In the genomic region with DNA sequence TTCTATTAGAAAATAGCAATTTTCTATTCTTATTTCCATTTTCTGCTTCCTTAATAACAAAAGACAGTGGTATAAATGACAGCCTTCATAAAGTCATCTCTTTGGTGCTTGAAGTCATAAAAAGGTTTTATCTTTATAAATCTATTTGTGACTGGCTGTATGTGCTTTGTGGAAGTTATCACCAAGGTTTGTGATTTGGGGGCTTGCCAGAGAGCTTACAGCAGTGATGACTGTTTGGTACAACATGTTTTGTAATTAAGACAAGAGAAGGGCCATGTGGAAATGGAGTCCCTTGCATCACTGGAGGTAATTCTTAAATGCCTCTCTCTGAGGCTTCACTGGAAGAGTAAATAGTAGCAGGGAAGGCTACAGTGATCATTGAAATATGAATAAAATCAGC, we compare ENCODE assay signal across 21 cellular contexts. TPM values are rescaled to one million over a fixed set of nuclear protein-coding genes. Genes with fewer than 3 reads are reported as not detected.
A peak's percentile ranks its signal among the peaks of the same experiment; 100 is the strongest.
DNase-seq lines count a peak whose midpoint lies in the region; FAIRE-seq and TF ChIP-seq lines count a peak whose summit lies in the region.
"Had no signal": no experiment of that assay in that cellular context is flagged by ENCODE, and none has a peak within 500 bp of the region (broad histone marks: within the 10 kb centered on the region; RNA-seq: fewer than 3 reads in every experiment).

No MANE protein-coding gene starts in this region.

- TF ChIP-seq CTCF in astrocyte (IDR thresholded peaks at IDR 0.05; ENCODE audit: insufficient read depth, low read depth, low read length) (no peak), neural cell (IDR thresholded peaks at IDR 0.05; ENCODE audit: poor library complexity, severe bottlenecking) (no peak)

- H3K36me3 ChIP-seq in astrocyte (ENCODE audit: insufficient read depth, low read length) = no peaks in the 10 kb centered on the region
- no peaks in the 10 kb centered on the region for H3K36me3 ChIP-seq in neural cell (ENCODE audit: insufficient read depth, low read length)
- H3K36me3 ChIP-seq: BLaER1 treated with 17β-estradiol and CSF1 and Interleukin-3, amounts not matched to agents 10 nM and 100 nM had no signal

- H3K4me3 ChIP-seq in astrocyte (ENCODE audit: insufficient read depth, low read depth, low read length) (no peak overlapping the region), neural cell (ENCODE audit: low read length) (peak overlapping the region; percentile 86)
- H3K4me3 ChIP-seq: BLaER1 treated with 17β-estradiol and CSF1 and Interleukin-3, amounts not matched to agents 10 nM and 100 nM had no signal

- H3K4me1 ChIP-seq in astrocyte (ENCODE audit: insufficient read depth, low read length) = peaks cover 7% of the 10 kb centered on the region

- no peak for TF ChIP-seq RAD21 in neural cell (conservative IDR thresholded peaks at IDR 0.05)

- H3K4me1 Mint-ChIP-seq in astrocyte (ENCODE audit: low read depth, unreplicated experiment) = peaks cover 16% of the 10 kb centered on the region

- H3K9ac ChIP-seq in astrocyte (ENCODE audit: low read length) (no peak overlapping the region), neural cell (ENCODE audit: low read length) (peak overlapping the region; percentile 34)
- H3K9ac ChIP-seq: BLaER1 treated with 17β-estradiol and CSF1 and Interleukin-3, amounts not matched to agents 10 nM and 100 nM; KMS-11 had no signal

- H2AFZ ChIP-seq in astrocyte (ENCODE audit: low read depth, low read length) (no peak overlapping the region), neural cell (ENCODE audit: low read depth, low read length) (no peak overlapping the region)

- H3K27me3 Mint-ChIP-seq in astrocyte (ENCODE audit: low read depth, unreplicated experiment) = peaks cover 23% of the 10 kb centered on the region

- H3K27me3 ChIP-seq in astrocyte (ENCODE audit: insufficient read depth, low read length) = no peaks in the 10 kb centered on the region
- H3K27me3 ChIP-seq in neural cell (ENCODE audit: insufficient read depth, low read depth, low read length) = peaks cover 29% of the 10 kb centered on the region
- H3K27me3 ChIP-seq: BLaER1 treated with 17β-estradiol and CSF1 and Interleukin-3, amounts not matched to agents 10 nM and 100 nM had no signal

- H3K36me3 Mint-ChIP-seq in astrocyte (ENCODE audit: low read depth, unreplicated experiment) = peaks cover 1% of the 10 kb centered on the region

- H3K27ac Mint-ChIP-seq in astrocyte (ENCODE audit: unreplicated experiment) = no peak overlapping the region

- H3K27ac ChIP-seq in astrocyte (ENCODE audit: low read depth, low read length) (no peak overlapping the region), neural cell (ENCODE audit: low read length) (peak overlapping the region; percentile 52)
- H3K27ac ChIP-seq: BLaER1 treated with 17β-estradiol and CSF1 and Interleukin-3, amounts not matched to agents 10 nM and 100 nM; HL-60; KMS-11; RWPE1 had no signal

- DNase-seq in NCI-H2227 (lab: John Stamatoyannopoulos, UW; ENCODE audit: unreplicated experiment) (peak; percentile 9), NCI-H2227 treated with DMSO at 0.1 percent for 48 hours (lab: John Stamatoyannopoulos, UW) (no peak), NCI-H69 (lab: John Stamatoyannopoulos, UW) (peak; percentile 51), astrocyte (ENCODE audit: low read depth) (peak; percentile 17), activated T-cell treated with anti-CD3 and anti-CD28 coated beads for 4 hours (no peak), urothelium cell line (ENCODE audit: low spot score) (no peak)
- no peak for DNase-seq in activated CD4-positive, alpha-beta T cell treated with anti-CD3 and anti-CD28 coated beads, Interleukin-2, amount 50 U/mL, for 48 hours
- DNase-seq: 8988T, NCI-H1048, NCI-H1436, NCI-H1930, NCI-H2171, NCI-H446 treated with DMSO at 0.1 percent for 48 hours, NCI-H748 treated with DMSO at 0.1 percent for 48 hours, OCI-M1 had no signal

- no peak for FAIRE-seq in astrocyte (lab: Jason Lieb, UNC)
- FAIRE-seq in urothelium cell line (lab: Jason Lieb, UNC) = no peak
- FAIRE-seq: H54 had no signal

- H4K20me1 ChIP-seq in astrocyte (ENCODE audit: insufficient read depth, low read length) (no peaks in the 10 kb centered on the region), neural cell (ENCODE audit: insufficient read depth) (no peaks in the 10 kb centered on the region)
- H4K20me1 ChIP-seq: BLaER1 treated with 17β-estradiol and CSF1 and Interleukin-3, amounts not matched to agents 10 nM and 100 nM had no signal

- H3K9me2 ChIP-seq in neural cell (ENCODE audit: insufficient read depth, low read length) = no peaks in the 10 kb centered on the region

- H3K4me2 ChIP-seq in astrocyte (ENCODE audit: low read length) (peak overlapping the region; percentile 89), neural cell (ENCODE audit: low read length) (peak overlapping the region; percentile 46)
- H3K4me2 ChIP-seq: BLaER1 treated with 17β-estradiol and CSF1 and Interleukin-3, amounts not matched to agents 10 nM and 100 nM; KMS-11 had no signal

- H3K79me2 ChIP-seq in astrocyte (ENCODE audit: insufficient read depth, low read length) (peaks cover 32% of the 10 kb centered on the region), neural cell (replicated peaks; ENCODE audit: insufficient read depth, low read length) (peaks cover 13% of the 10 kb centered on the region)

- no peaks in the 10 kb centered on the region for H3K9me3 ChIP-seq in astrocyte (ENCODE audit: insufficient read depth, low read depth, low read length)
- H3K9me3 ChIP-seq in neural cell (ENCODE audit: low read length) = no peaks in the 10 kb centered on the region

- H3K4me3 Mint-ChIP-seq in astrocyte (ENCODE audit: unreplicated experiment) = no peak overlapping the region

- no peak for TF ChIP-seq EP300 in neural cell (conservative IDR thresholded peaks at IDR 0.05; ENCODE audit: poor library complexity, severe bottlenecking)

- H3F3A ChIP-seq in neural cell (ENCODE audit: insufficient read depth, low read length, poor library complexity, severe bottlenecking) = peaks cover 5% of the 10 kb centered on the region

- peaks cover 2% of the 10 kb centered on the region for H3K9me3 Mint-ChIP-seq in astrocyte (ENCODE audit: unreplicated experiment)

TF ChIP-seq in neural cell, 6 proteins besides CTCF, POLR2A, EP300 and RAD21:
- TF ChIP-seq POLR2AphosphoS5 (IDR thresholded peaks at IDR 0.05) (no peak), EZH2 (IDR thresholded peaks at IDR 0.05; ENCODE audit: borderline replicate concordance, insufficient read depth, low read length, poor library complexity, severe bottlenecking) (no peak), SMC3 (conservative IDR thresholded peaks at IDR 0.05; ENCODE audit: poor library complexity) (no peak), MXI1 (conservative IDR thresholded peaks at IDR 0.05; ENCODE audit: poor library complexity, severe bottlenecking) (no peak), TAF1 (IDR thresholded peaks at IDR 0.05; ENCODE audit: low read depth) (no peak), REST (IDR thresholded peaks at IDR 0.05; ENCODE audit: borderline replicate concordance) (no peak)
TF ChIP-seq in neural cell: peak in this region for 0.

RNA-seq across cellular contexts. Expression of gene SLC35F3, which starts 2.7 kb away (rescaled TPM):
- total RNA-seq in astrocyte = 0.38 and 0.57 TPM in 2 replicates
- 13.9 and 14.8 TPM in 2 replicates for polyA plus RNA-seq in neural cell
- 22.2 and 24.1 TPM in 2 replicates for polyA minus RNA-seq in neural cell

Comparison
In these comparisons a context has a peak if more than half of its experiments do, and no peak if none do; other contexts are left out.
1. DNase-seq: peak in NCI-H2227 (single experiment), NCI-H69 (single experiment) and astrocyte (single experiment); none in NCI-H2227 treated with DMSO at 0.1 percent for 48 hours (single experiment), activated T-cell treated with anti-CD3 and anti-CD28 coated beads for 4 hours (single experiment), activated CD4-positive, alpha-beta T cell treated with anti-CD3 and anti-CD28 coated beads, Interleukin-2, amount 50 U/mL, for 48 hours (0 of 2) and urothelium cell line (single experiment).